ENCODE assay signal across 13 cellular contexts in genomic region chr9:114461468-114461867, GRCh38.
"Had no signal": no experiment of that assay in that cellular context is flagged by ENCODE, and none has a peak within 500 bp of the region (broad histone marks: within the 10 kb centered on the region; RNA-seq: fewer than 3 reads in every experiment).

No MANE protein-coding gene starts in this region.

- ATAC-seq: activated CD8-positive, alpha-beta T cell treated with anti-CD3 and anti-CD28 coated beads for 36 hours; effector memory CD8-positive, alpha-beta T cell; pancreas had no signal

- H3K27ac Mint-ChIP-seq: activated CD8-positive, alpha-beta T cell treated with anti-CD3 and anti-CD28 coated beads for 36 hours; activated naive CD4-positive, alpha-beta T cell treated with anti-CD3 and anti-CD28 coated beads for 36 hours; dendritic cell treated with granulocyte-macrophage colony-stimulating factor and Interleukin-4, amounts not matched to agents 40 ng/mL and 50 ng/mL, for 4 days; effector memory CD8-positive, alpha-beta T cell had no signal

- DNase-seq: activated CD4-positive, alpha-beta T cell treated with anti-CD3 and anti-CD28 coated beads for 4 hours; activated CD8-positive, alpha-beta memory T cell treated with anti-CD3 and anti-CD28 coated beads, Interleukin-2, amount 50 U/mL, for 4 hours; activated CD8-positive, alpha-beta T cell treated with anti-CD3 and anti-CD28 coated beads for 36 hours; activated naive CD4-positive, alpha-beta T cell treated with anti-CD3 and anti-CD28 coated beads for 36 hours; effector memory CD8-positive, alpha-beta T cell; hypothalamus; pancreas; stimulated activated CD4-positive, alpha-beta T cell treated with anti-CD3 and anti-CD28 coated beads, Interleukin-2, amount 100 ng/mL, for 48 hours; stomach; WERI-Rb-1 had no signal

- H3K9me3 Mint-ChIP-seq: activated CD8-positive, alpha-beta T cell treated with anti-CD3 and anti-CD28 coated beads for 36 hours; activated naive CD4-positive, alpha-beta T cell treated with anti-CD3 and anti-CD28 coated beads for 36 hours; dendritic cell treated with granulocyte-macrophage colony-stimulating factor and Interleukin-4, amounts not matched to agents 40 ng/mL and 50 ng/mL, for 4 days; effector memory CD8-positive, alpha-beta T cell had no signal

- H3K27me3 Mint-ChIP-seq: activated CD8-positive, alpha-beta T cell treated with anti-CD3 and anti-CD28 coated beads for 36 hours; dendritic cell treated with granulocyte-macrophage colony-stimulating factor and Interleukin-4, amounts not matched to agents 40 ng/mL and 50 ng/mL, for 4 days; effector memory CD8-positive, alpha-beta T cell had no signal

- H3K27me3 ChIP-seq: pancreas, stomach, vagina had no signal

- H3K4me3 ChIP-seq: pancreas, stomach, vagina had no signal

- FAIRE-seq: pancreas had no signal

- H3K9me3 ChIP-seq: pancreas, stomach, vagina had no signal

- H3K4me3 Mint-ChIP-seq: activated CD8-positive, alpha-beta T cell treated with anti-CD3 and anti-CD28 coated beads for 36 hours; activated naive CD4-positive, alpha-beta T cell treated with anti-CD3 and anti-CD28 coated beads for 36 hours; dendritic cell treated with granulocyte-macrophage colony-stimulating factor and Interleukin-4, amounts not matched to agents 40 ng/mL and 50 ng/mL, for 4 days; effector memory CD8-positive, alpha-beta T cell had no signal

- H3K27ac ChIP-seq: epithelial cell of prostate, pancreas, stomach, vagina, WERI-Rb-1 had no signal

- H3K4me1 ChIP-seq: pancreas, stomach, vagina had no signal

- H3K36me3 ChIP-seq: pancreas, vagina had no signal
